ENCODE assay signal across 1 cellular context in the genomic region with DNA sequence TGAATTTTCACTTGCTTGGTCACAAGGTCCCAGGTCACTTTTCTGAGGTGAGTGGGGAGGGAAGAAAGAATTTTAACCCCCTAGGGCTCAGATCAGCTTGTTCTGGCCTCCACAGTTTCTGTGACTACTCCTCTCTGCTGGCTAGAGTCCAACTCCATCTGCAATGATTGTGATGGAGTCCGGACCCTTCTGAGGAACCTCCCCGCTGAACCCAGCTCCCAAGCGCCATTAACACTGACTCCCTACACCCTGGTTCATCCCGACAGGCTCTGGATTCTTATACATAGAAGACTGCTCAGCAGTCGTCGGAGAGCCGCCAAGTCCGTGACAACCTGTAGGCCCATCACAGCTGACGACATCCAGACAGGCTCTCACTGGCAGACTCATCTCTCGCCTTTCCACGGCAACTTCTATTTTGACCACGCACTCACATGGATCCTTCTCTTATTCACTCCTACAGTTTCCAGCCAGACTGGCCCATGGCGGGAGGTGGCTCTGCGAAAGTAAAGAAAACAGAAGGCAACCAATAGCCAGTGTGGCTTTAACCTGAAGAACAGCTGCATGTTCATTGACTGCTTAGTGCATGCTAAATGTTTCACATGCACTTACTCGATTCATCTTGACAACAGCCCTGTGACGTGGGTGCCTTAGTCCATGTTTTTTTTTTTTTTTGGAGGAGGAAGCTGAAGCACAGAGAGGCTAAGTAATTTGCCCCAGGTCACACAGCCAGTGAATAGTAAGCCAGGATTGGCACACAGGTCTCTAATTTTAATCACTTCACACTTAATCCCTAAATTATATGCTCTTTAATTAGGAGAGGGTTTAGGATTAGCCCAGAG.
TF ChIP-seq lines count a peak whose summit lies in the region.

No MANE protein-coding gene starts in this region.

TF ChIP-seq in K562, 482 proteins besides CTCF, POLR2A, EP300 and RAD21 (continued from another document):
- TF ChIP-seq ZNF785 (CRISPR knock-in tag; IDR thresholded peaks at IDR 0.05): no peak
- TF ChIP-seq KDM5B (IDR thresholded peaks at IDR 0.05; ENCODE audit: insufficient replicate concordance, low read depth, low read length): no peak
- no peak for TF ChIP-seq HNRNPK (IDR thresholded peaks at IDR 0.05; ENCODE audit: low read depth, low read length, poor library complexity, severe bottlenecking)
- TF ChIP-seq ADNP (tag; IDR thresholded peaks at IDR 0.05): peak; percentile 59; the same call in 1 of the 2 replicates
- TF ChIP-seq ZFP36 (IDR thresholded peaks at IDR 0.05; ENCODE audit: low read depth, low read length, partially characterized antibody): peak; percentile 76
- peak; percentile 51; the same call in 1 of the 2 replicates for TF ChIP-seq BCOR (IDR thresholded peaks at IDR 0.05)
- TF ChIP-seq GTF2E2 (tag; IDR thresholded peaks at IDR 0.05): no peak
- no peak for TF ChIP-seq PHB (CRISPR knock-in tag; IDR thresholded peaks at IDR 0.05)
- peak; percentile 78 for TF ChIP-seq RBM25 (IDR thresholded peaks at IDR 0.05; ENCODE audit: low read depth, low read length, severe bottlenecking)
- no peak for TF ChIP-seq SRF (CRISPR knock-in tag; IDR thresholded peaks at IDR 0.05)
TF ChIP-seq in K562: peak in this region for 4.
